Comparison of ENCODE assay signal across 12 cellular contexts in genomic region chr3:187902041-187902471, GRCh38.
A peak's percentile ranks its signal among the peaks of the same experiment; 100 is the strongest.
DNase-seq lines count a peak whose midpoint lies in the region; ATAC-seq lines count a peak whose summit lies in the region.
"Had no signal": no experiment of that assay in that cellular context is flagged by ENCODE, and none has a peak within 500 bp of the region (broad histone marks: within the 10 kb centered on the region; RNA-seq: fewer than 3 reads in every experiment).

No MANE protein-coding gene starts in this region.

- no peaks in the 10 kb centered on the region for H3K9me3 Mint-ChIP-seq in activated naive CD4-positive, alpha-beta T cell treated with anti-CD3 and anti-CD28 coated beads for 36 hours
- H3K9me3 Mint-ChIP-seq: H9 had no signal

- DNase-seq in HT1080 (ENCODE audit: low read depth) (peak; percentile 53), myocyte (ENCODE audit: low read depth) (peak; percentile 9), GM03348 (ENCODE audit: low spot score) (no peak), NCI-H774 (lab: John Stamatoyannopoulos, UW) (no peak), UCSD-AML1 (lab: John Stamatoyannopoulos, UW; ENCODE audit: unreplicated experiment) (no peak)
- no peak for DNase-seq in activated naive CD4-positive, alpha-beta T cell treated with anti-CD3 and anti-CD28 coated beads for 36 hours
- DNase-seq: activated CD8-positive, alpha-beta memory T cell treated with anti-CD3 and anti-CD28 coated beads, Interleukin-2, amount 50 U/mL, for 4 hours; H9; stimulated activated CD4-positive, alpha-beta T cell treated with anti-CD3 and anti-CD28 coated beads, Interleukin-12 subunit alpha, Interleukin-12 subunit beta, amount 100 ng/mL, for 4 hours; stimulated activated CD8-positive, alpha-beta memory T cell treated with anti-CD3 and anti-CD28 coated beads, Interleukin-4, amount 100 ng/mL, for 48 hours had no signal

- H3K27me3 Mint-ChIP-seq in activated naive CD4-positive, alpha-beta T cell treated with anti-CD3 and anti-CD28 coated beads for 36 hours (ENCODE audit: low read depth): no peaks in the 10 kb centered on the region

- intact Hi-C loops in activated naive CD4-positive, alpha-beta T cell treated with anti-CD3 and anti-CD28 coated beads for 36 hours (cut with micrococcal nuclease): no loop called here

- no peak overlapping the region for H3K4me3 Mint-ChIP-seq in activated naive CD4-positive, alpha-beta T cell treated with anti-CD3 and anti-CD28 coated beads for 36 hours
- H3K4me3 Mint-ChIP-seq: H9 had no signal

- H3K27ac Mint-ChIP-seq in activated naive CD4-positive, alpha-beta T cell treated with anti-CD3 and anti-CD28 coated beads for 36 hours: no peak overlapping the region

- CTCF ChIA-PET in activated naive CD4-positive, alpha-beta T cell treated with anti-CD3 and anti-CD28 coated beads for 36 hours (lab: Charles Lee): no interaction called here

- no peaks in the 10 kb centered on the region for H3K36me3 Mint-ChIP-seq in activated naive CD4-positive, alpha-beta T cell treated with anti-CD3 and anti-CD28 coated beads for 36 hours (ENCODE audit: low read depth)

- peaks cover 7% of the 10 kb centered on the region for H3K4me1 Mint-ChIP-seq in activated naive CD4-positive, alpha-beta T cell treated with anti-CD3 and anti-CD28 coated beads for 36 hours (ENCODE audit: low read depth)

- ATAC-seq in GM19395 (IDR thresholded peaks at IDR 0.05; ENCODE audit: unreplicated experiment) (peak; percentile 80), HG02763 (IDR thresholded peaks at IDR 0.05; ENCODE audit: unreplicated experiment) (peak; percentile 73)

Comparison
In these comparisons a context has a peak if more than half of its experiments do, and no peak if none do; other contexts are left out.
1. DNase-seq: peak in HT1080 (single experiment) and myocyte (single experiment); none in GM03348 (single experiment), NCI-H774 (single experiment), activated naive CD4-positive, alpha-beta T cell treated with anti-CD3 and anti-CD28 coated beads for 36 hours (single experiment) and UCSD-AML1 (single experiment).